ENCODE assay signal across 8 cellular contexts in genomic region chr6:142702501-142703460, GRCh38.
A peak's percentile ranks its signal among the peaks of the same experiment; 100 is the strongest.
DNase-seq lines count a peak whose midpoint lies in the region; ATAC-seq and TF ChIP-seq lines count a peak whose summit lies in the region.

No MANE protein-coding gene starts in this region.

- H4K8ac ChIP-seq in neuronal stem cell (ENCODE audit: low read depth, low read length), result no peak overlapping the region

- H3K9me3 Mint-ChIP-seq in activated naive CD8-positive, alpha-beta T cell treated with anti-CD3 and anti-CD28 coated beads, Interleukin-2, amount 50 U/mL, for 24 hours, result no peaks in the 10 kb centered on the region

- no peak overlapping the region for H3K18ac ChIP-seq in neuronal stem cell (ENCODE audit: low read length)

- no peaks in the 10 kb centered on the region for H3K27me3 ChIP-seq in neuronal stem cell (ENCODE audit: control insufficient read depth in 3 of 3, insufficient read depth in 3 of 3, low read depth in 1 of 3, low read length in 3 of 3)

- peak; percentile 11 for DNase-seq in GM12865 (ENCODE audit: low read depth)
- DNase-seq in MV-4-11 (lab: John Stamatoyannopoulos, UW), result peak; percentile 96
- DNase-seq in neuronal stem cell (ENCODE audit: low spot score), result no peak
- DNase-seq in T1000 (lab: John Stamatoyannopoulos, UW), result no peak
- no peak for DNase-seq in NCI-H748 treated with DMSO at 0.1 percent for 48 hours (lab: John Stamatoyannopoulos, UW)
- DNase-seq in foreskin fibroblast, result no peak
- no peak for DNase-seq in activated naive CD8-positive, alpha-beta T cell treated with anti-CD3 and anti-CD28 coated beads, Interleukin-2, amount 50 U/mL, for 24 hours

- H2BK12ac ChIP-seq in neuronal stem cell (ENCODE audit: low read length), result no peak overlapping the region

- H3K4ac ChIP-seq in neuronal stem cell (ENCODE audit: low read length), result no peak overlapping the region

- H3K27ac Mint-ChIP-seq in activated naive CD8-positive, alpha-beta T cell treated with anti-CD3 and anti-CD28 coated beads, Interleukin-2, amount 50 U/mL, for 24 hours, result no peak overlapping the region

- TF ChIP-seq CTCF in GM12865 (IDR thresholded peaks at IDR 0.05; ENCODE audit: insufficient read depth, low read depth, low read length, missing control alignments) (no peak), foreskin fibroblast (IDR thresholded peaks at IDR 0.05; ENCODE audit: low read depth, low read length) (no peak)

- H3K4me3 Mint-ChIP-seq in activated naive CD8-positive, alpha-beta T cell treated with anti-CD3 and anti-CD28 coated beads, Interleukin-2, amount 50 U/mL, for 24 hours, result no peak overlapping the region

- H4K91ac ChIP-seq in neuronal stem cell (ENCODE audit: low read depth, low read length, poor library complexity), result no peak overlapping the region

- peaks cover 1 to 7% of the 10 kb centered on the region in 2 donors for H3K4me1 ChIP-seq in neuronal stem cell (ENCODE audit: control insufficient read depth in 2 of 2, insufficient read depth in 1 of 2, low read depth in 1 of 2, low read length in 2 of 2)

- no peaks in the 10 kb centered on the region for H3K79me1 ChIP-seq in neuronal stem cell (ENCODE audit: low read depth, low read length)

- H2BK15ac ChIP-seq in neuronal stem cell (ENCODE audit: low read length), result no peak overlapping the region

- H3K36me3 ChIP-seq in neuronal stem cell (replicated peaks in 1 of 2; ENCODE audit: control insufficient read depth in 2 of 2, insufficient read depth in 2 of 2, low read length in 2 of 2), result no peaks in the 10 kb centered on the region

- no peak overlapping the region for H2AK5ac ChIP-seq in neuronal stem cell (ENCODE audit: low read depth, low read length)

- H3K27ac ChIP-seq in neuronal stem cell (replicated peaks; ENCODE audit: low read length), result no peak overlapping the region

- no peaks in the 10 kb centered on the region for H3K27me3 Mint-ChIP-seq in activated naive CD8-positive, alpha-beta T cell treated with anti-CD3 and anti-CD28 coated beads, Interleukin-2, amount 50 U/mL, for 24 hours

- peak overlapping the region; percentile 85 for H2AFZ ChIP-seq in neuronal stem cell (ENCODE audit: low read length)

- peak; percentile 59 for ATAC-seq in esophagus mucosa
- ATAC-seq in activated naive CD8-positive, alpha-beta T cell treated with anti-CD3 and anti-CD28 coated beads, Interleukin-2, amount 50 U/mL, for 24 hours, result no peak

- no peak overlapping the region for H3K23ac ChIP-seq in neuronal stem cell (ENCODE audit: low read depth, low read length, poor library complexity)

- H3K14ac ChIP-seq in neuronal stem cell (ENCODE audit: low read length), result no peak overlapping the region

- peaks cover 27% of the 10 kb centered on the region for H3K4me1 Mint-ChIP-seq in activated naive CD8-positive, alpha-beta T cell treated with anti-CD3 and anti-CD28 coated beads, Interleukin-2, amount 50 U/mL, for 24 hours

- H3K9ac ChIP-seq in neuronal stem cell (ENCODE audit: low read depth, low read length, poor library complexity), result no peak overlapping the region

- WGBS in neuronal stem cell (ENCODE audit: extremely low coverage in 2 of 2, insufficient read length in 2 of 2, insufficient replicate concordance in 1 of 2), 2 donors, result no CpG with 5 or more reads among the region's 12 CpGs

- no peak overlapping the region for H2BK5ac ChIP-seq in neuronal stem cell (ENCODE audit: low read length)

- no peaks in the 10 kb centered on the region for H3K9me3 ChIP-seq in neuronal stem cell (replicated peaks in 1 of 2; ENCODE audit: control insufficient read depth in 2 of 2, insufficient read depth in 1 of 2, low read depth in 1 of 2, low read length in 2 of 2)

- H3K4me3 ChIP-seq in GM12865 (ENCODE audit: low read depth, low read length) (no peak overlapping the region), neuronal stem cell (ENCODE audit: low read length in 2 of 2) (no peak overlapping the region), foreskin fibroblast (ENCODE audit: low read depth in 1 of 2, low read length in 2 of 2) (no peak overlapping the region)

- no peaks in the 10 kb centered on the region for H3K36me3 Mint-ChIP-seq in activated naive CD8-positive, alpha-beta T cell treated with anti-CD3 and anti-CD28 coated beads, Interleukin-2, amount 50 U/mL, for 24 hours (ENCODE audit: low read depth)

- H2BK120ac ChIP-seq in neuronal stem cell (ENCODE audit: low read depth, low read length), result no peak overlapping the region

- no peak overlapping the region for H3K4me2 ChIP-seq in neuronal stem cell (ENCODE audit: insufficient read depth, low read length, poor library complexity, severe bottlenecking)

Comparison
In these comparisons a context has a peak if more than half of its experiments do, and no peak if none do; other contexts are left out.
1. DNase-seq: peak in GM12865 (single experiment) and MV-4-11 (single experiment); none in neuronal stem cell (single experiment), T1000 (single experiment), NCI-H748 treated with DMSO at 0.1 percent for 48 hours (single experiment), foreskin fibroblast (0 of 2) and activated naive CD8-positive, alpha-beta T cell treated with anti-CD3 and anti-CD28 coated beads, Interleukin-2, amount 50 U/mL, for 24 hours (single experiment).